8 cellular contexts compared by ENCODE assay signal in genomic region chr19:12939908-12940533, GRCh38. TPM values are rescaled to one million over a fixed set of nuclear protein-coding genes. Genes with fewer than 3 reads are reported as not detected.
DNase-seq lines count a peak whose midpoint lies in the region; ATAC-seq, FAIRE-seq and TF ChIP-seq lines count a peak whose summit lies in the region.

No MANE protein-coding gene starts in this region.

- FAIRE-seq in kidney (lab: Jason Lieb, UNC) = no peak

- no peak for ATAC-seq in activated naive CD8-positive, alpha-beta T cell treated with anti-CD3 and anti-CD28 coated beads, Interleukin-2, amount 10 ng/mL, durations not matched to agents 7 days and 5 days (ENCODE audit: low read depth)

- H3K36me3 Mint-ChIP-seq in activated CD4-positive, alpha-beta T cell treated with anti-CD3 and anti-CD28 coated beads, Interleukin-2, amount 10 ng/mL, durations not matched to agents 7 days and 5 days (ENCODE audit: low read depth) = peaks cover 53% of the 10 kb centered on the region
- peaks cover 42% of the 10 kb centered on the region for H3K36me3 Mint-ChIP-seq in activated naive CD8-positive, alpha-beta T cell treated with anti-CD3 and anti-CD28 coated beads, Interleukin-2, amount 10 ng/mL, durations not matched to agents 7 days and 5 days

- peaks cover 21 to 34% of the 10 kb centered on the region in 2 donors for H3K36me3 ChIP-seq in kidney (ENCODE audit: control insufficient read depth in 1 of 2, insufficient read depth in 2 of 2, low read length in 2 of 2)

- H3K27me3 Mint-ChIP-seq in activated CD4-positive, alpha-beta T cell treated with anti-CD3 and anti-CD28 coated beads, Interleukin-2, amount 10 ng/mL, durations not matched to agents 7 days and 5 days = no peaks in the 10 kb centered on the region
- H3K27me3 Mint-ChIP-seq in activated naive CD8-positive, alpha-beta T cell treated with anti-CD3 and anti-CD28 coated beads, Interleukin-2, amount 10 ng/mL, durations not matched to agents 7 days and 5 days = no peaks in the 10 kb centered on the region

- peak overlapping the region; percentile 96 for H3K27ac Mint-ChIP-seq in activated CD4-positive, alpha-beta T cell treated with anti-CD3 and anti-CD28 coated beads, Interleukin-2, amount 10 ng/mL, durations not matched to agents 7 days and 5 days
- H3K27ac Mint-ChIP-seq in activated naive CD8-positive, alpha-beta T cell treated with anti-CD3 and anti-CD28 coated beads, Interleukin-2, amount 10 ng/mL, durations not matched to agents 7 days and 5 days = peak overlapping the region; percentile 92

- no peaks in the 10 kb centered on the region for H3K9me3 ChIP-seq in kidney (ENCODE audit: control insufficient read depth in 1 of 2, low read length in 2 of 2)

- CTCF ChIA-PET in activated CD4-positive, alpha-beta T cell treated with anti-CD3 and anti-CD28 coated beads, Interleukin-2, amount 10 ng/mL, durations not matched to agents 7 days and 5 days (lab: Charles Lee) = no interaction called here

- intact Hi-C loops in kidney (cut with DNase I) = no loop called here

- peak overlapping the region; percentile 100 for H3K4me3 Mint-ChIP-seq in activated CD4-positive, alpha-beta T cell treated with anti-CD3 and anti-CD28 coated beads, Interleukin-2, amount 10 ng/mL, durations not matched to agents 7 days and 5 days
- peak overlapping the region; percentile 99 for H3K4me3 Mint-ChIP-seq in activated naive CD8-positive, alpha-beta T cell treated with anti-CD3 and anti-CD28 coated beads, Interleukin-2, amount 10 ng/mL, durations not matched to agents 7 days and 5 days

- peaks cover 26 to 33% of the 10 kb centered on the region in 2 donors for H3K4me1 ChIP-seq in kidney (ENCODE audit: control insufficient read depth in 1 of 2, insufficient read depth in 1 of 2, low read depth in 1 of 2, low read length in 2 of 2)

- H3K4me1 Mint-ChIP-seq in activated CD4-positive, alpha-beta T cell treated with anti-CD3 and anti-CD28 coated beads, Interleukin-2, amount 10 ng/mL, durations not matched to agents 7 days and 5 days = peaks cover 67% of the 10 kb centered on the region
- peaks cover 50% of the 10 kb centered on the region for H3K4me1 Mint-ChIP-seq in activated naive CD8-positive, alpha-beta T cell treated with anti-CD3 and anti-CD28 coated beads, Interleukin-2, amount 10 ng/mL, durations not matched to agents 7 days and 5 days

- peak overlapping the region; percentile 91 for H3K4me3 ChIP-seq in kidney (ENCODE audit: low read length in 2 of 2)

- peak overlapping the region in 1 of 2 donors; percentile 91 for H3K9ac ChIP-seq in kidney (ENCODE audit: low read length in 2 of 2)

- no peak overlapping the region for H3K27ac ChIP-seq in kidney (ENCODE audit: low read depth in 2 of 2, low read length in 2 of 2)
- H3K27ac ChIP-seq in substantia nigra (ENCODE audit: low read depth, low read length, poor library complexity, severe bottlenecking) = peak overlapping the region; percentile 51

- POLR2A ChIA-PET in activated CD4-positive, alpha-beta T cell treated with anti-CD3 and anti-CD28 coated beads, Interleukin-2, amount 10 ng/mL, durations not matched to agents 7 days and 5 days (lab: Charles Lee) = no interaction called here
- POLR2A ChIA-PET in activated naive CD8-positive, alpha-beta T cell treated with anti-CD3 and anti-CD28 coated beads, Interleukin-2, amount 10 ng/mL, durations not matched to agents 7 days and 5 days (lab: Charles Lee) = interaction anchor here (0.6 to 3.3 kb wide), 4 partner anchors 26 to 206 kb away, joined by 3 to 25 read pairs (median 4); partner anchors contain the start of genes GCDH and TRIR

- no peak for DNase-seq in activated CD4-positive, alpha-beta T cell treated with anti-CD3 and anti-CD28 coated beads, Interleukin-2, amount 10 ng/mL, durations not matched to agents 7 days and 5 days
- no peak for DNase-seq in activated CD4-positive, alpha-beta T cell treated with anti-CD3 and anti-CD28 coated beads, Interleukin-2, amount 50 U/mL, for 48 hours
- no peak for DNase-seq in activated naive CD8-positive, alpha-beta T cell treated with anti-CD3 and anti-CD28 coated beads, Interleukin-2, amount 10 ng/mL, durations not matched to agents 7 days and 5 days
- DNase-seq in kidney (no peak), substantia nigra (lab: John Stamatoyannopoulos, UW) (no peak), NCI-H1092 (lab: John Stamatoyannopoulos, UW) (no peak), SKM-1 (lab: John Stamatoyannopoulos, UW; ENCODE audit: unreplicated experiment) (no peak), AG08395 (ENCODE audit: low spot score) (no peak)

- no peak for TF ChIP-seq CTCF in kidney (IDR thresholded peaks at IDR 0.05; ENCODE audit: borderline replicate concordance, extremely low read depth, insufficient read depth)

- no peaks in the 10 kb centered on the region for H3K9me3 Mint-ChIP-seq in activated CD4-positive, alpha-beta T cell treated with anti-CD3 and anti-CD28 coated beads, Interleukin-2, amount 10 ng/mL, durations not matched to agents 7 days and 5 days
- H3K9me3 Mint-ChIP-seq in activated naive CD8-positive, alpha-beta T cell treated with anti-CD3 and anti-CD28 coated beads, Interleukin-2, amount 10 ng/mL, durations not matched to agents 7 days and 5 days = no peaks in the 10 kb centered on the region

RNA-seq across cellular contexts. Expression of gene CALR, which starts 1.6 kb away (rescaled TPM):
- total RNA-seq in activated CD4-positive, alpha-beta T cell treated with anti-CD3 and anti-CD28 coated beads, Interleukin-2, amount 10 ng/mL, durations not matched to agents 7 days and 5 days = 100 to 1,000 TPM; 726 to 779 TPM
- total RNA-seq in activated naive CD8-positive, alpha-beta T cell treated with anti-CD3 and anti-CD28 coated beads, Interleukin-2, amount 10 ng/mL, durations not matched to agents 7 days and 5 days = 100 to 1,000 TPM; 522 to 531 TPM
- 1,087 TPM for total RNA-seq in kidney
- 1,037 TPM for polyA plus RNA-seq in kidney (ENCODE audit: insufficient read depth, low read depth, low replicate concordance)

RNA-seq across cellular contexts. Expression of gene RAD23A, which starts 5.6 kb away (rescaled TPM):
- 100 to 1,000 TPM; 120 to 131 TPM for total RNA-seq in activated CD4-positive, alpha-beta T cell treated with anti-CD3 and anti-CD28 coated beads, Interleukin-2, amount 10 ng/mL, durations not matched to agents 7 days and 5 days
- total RNA-seq in activated naive CD8-positive, alpha-beta T cell treated with anti-CD3 and anti-CD28 coated beads, Interleukin-2, amount 10 ng/mL, durations not matched to agents 7 days and 5 days = 100 to 1,000 TPM; 128 to 141 TPM
- 79.2 TPM for total RNA-seq in kidney
- 105 TPM for polyA plus RNA-seq in kidney (ENCODE audit: insufficient read depth, low read depth, low replicate concordance)

RNA-seq across cellular contexts. Expression of gene FARSA, which starts 6.5 kb away (rescaled TPM):
- 10 to 100 TPM; 85.7 to 90.6 TPM for total RNA-seq in activated CD4-positive, alpha-beta T cell treated with anti-CD3 and anti-CD28 coated beads, Interleukin-2, amount 10 ng/mL, durations not matched to agents 7 days and 5 days
- total RNA-seq in activated naive CD8-positive, alpha-beta T cell treated with anti-CD3 and anti-CD28 coated beads, Interleukin-2, amount 10 ng/mL, durations not matched to agents 7 days and 5 days = 10 to 100 TPM; 69.2 to 73.3 TPM
- 48.0 TPM for total RNA-seq in kidney
- polyA plus RNA-seq in kidney (ENCODE audit: insufficient read depth, low read depth, low replicate concordance) = 58.2 TPM

RNA-seq across cellular contexts. Expression of gene GADD45GIP1, which starts 17.0 kb away (rescaled TPM):
- total RNA-seq in activated CD4-positive, alpha-beta T cell treated with anti-CD3 and anti-CD28 coated beads, Interleukin-2, amount 10 ng/mL, durations not matched to agents 7 days and 5 days = 10 to 100 TPM; 14.9 to 16.5 TPM
- total RNA-seq in activated naive CD8-positive, alpha-beta T cell treated with anti-CD3 and anti-CD28 coated beads, Interleukin-2, amount 10 ng/mL, durations not matched to agents 7 days and 5 days = 10 to 100 TPM; 18.4 to 19.4 TPM
- total RNA-seq in kidney = 18.4 TPM
- 71.3 TPM for polyA plus RNA-seq in kidney (ENCODE audit: insufficient read depth, low read depth, low replicate concordance)

RNA-seq across cellular contexts. Expression of gene SYCE2, which starts 20.9 kb away (rescaled TPM):
- total RNA-seq in activated CD4-positive, alpha-beta T cell treated with anti-CD3 and anti-CD28 coated beads, Interleukin-2, amount 10 ng/mL, durations not matched to agents 7 days and 5 days = 1 to 10 TPM; 3.2 to 4.5 TPM
- 1 to 10 TPM; 3.6 to 4.4 TPM for total RNA-seq in activated naive CD8-positive, alpha-beta T cell treated with anti-CD3 and anti-CD28 coated beads, Interleukin-2, amount 10 ng/mL, durations not matched to agents 7 days and 5 days
- not detected for total RNA-seq in kidney
- polyA plus RNA-seq in kidney (ENCODE audit: insufficient read depth, low read depth, low replicate concordance) = not detected
